In the genomic region with DNA sequence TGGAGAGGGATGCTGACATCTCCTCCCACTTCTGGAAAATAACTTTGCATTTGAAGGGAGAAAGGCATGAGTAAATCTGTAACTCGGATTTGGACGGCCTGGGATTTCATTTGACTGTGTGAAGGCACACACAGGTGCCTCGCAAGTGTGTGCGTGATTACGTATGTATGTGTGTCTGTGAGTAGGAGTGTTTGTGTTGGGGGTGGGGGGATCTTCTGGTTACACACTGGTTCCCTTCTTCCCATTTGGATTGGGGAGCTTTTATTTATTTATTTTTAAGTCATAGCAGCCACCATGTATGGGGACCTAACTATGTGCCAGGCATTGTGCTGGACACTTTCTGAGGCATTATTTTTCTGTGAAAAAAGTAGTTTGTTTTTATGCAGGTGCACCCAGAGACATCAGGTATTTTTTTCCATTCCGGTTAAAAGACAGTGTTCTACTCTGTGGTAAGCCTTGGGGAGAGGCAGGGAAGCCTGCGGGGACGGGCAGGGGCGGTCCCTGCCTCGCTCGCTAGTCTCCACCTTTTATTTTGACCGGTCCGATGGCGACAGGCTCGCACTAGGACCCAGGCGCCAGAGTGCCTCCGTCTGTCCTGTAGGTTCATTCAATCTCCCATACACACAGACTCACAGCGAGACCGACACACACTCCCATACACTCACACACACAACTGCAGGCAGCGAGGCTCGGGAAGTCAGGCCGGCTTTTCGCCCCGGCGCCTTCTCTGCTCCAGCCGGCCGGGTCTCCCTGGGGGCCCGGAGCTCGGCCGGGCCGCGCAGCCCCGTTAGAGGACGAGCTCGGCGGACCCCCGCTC, we compare ENCODE assay signal across 8 cellular contexts. TPM values are rescaled to one million over a fixed set of nuclear protein-coding genes. Genes with fewer than 3 reads are reported as not detected.
DNase-seq lines count a peak whose midpoint lies in the region; ATAC-seq lines count a peak whose summit lies in the region.

MXI1 (plus strand) TSS at position 618 of the 817 bp plus-strand sequence. CDS start 204 bp downstream, outside the sequence.

- no peaks in the 10 kb centered on the region for H3K9me3 Mint-ChIP-seq in activated naive CD4-positive, alpha-beta T cell treated with anti-CD3 and anti-CD28 coated beads, Interleukin-2, amount 50 U/mL, for 24 hours
- H3K9me3 Mint-ChIP-seq in natural killer cell treated with Interleukin-12 subunit alpha and Interleukin-12 subunit beta and Interleukin-15 and Interleukin-18, amount 100 ng/mL, for 72 hours: no peaks in the 10 kb centered on the region

- H3K27me3 Mint-ChIP-seq in activated naive CD4-positive, alpha-beta T cell treated with anti-CD3 and anti-CD28 coated beads, Interleukin-2, amount 50 U/mL, for 24 hours: no peaks in the 10 kb centered on the region
- peaks cover 37 to 43% of the 10 kb centered on the region in 2 donors for H3K27me3 Mint-ChIP-seq in natural killer cell treated with Interleukin-12 subunit alpha and Interleukin-12 subunit beta and Interleukin-15 and Interleukin-18, amount 100 ng/mL, for 72 hours

- ATAC-seq in GM21360 (IDR thresholded peaks at IDR 0.05; ENCODE audit: unreplicated experiment) (peak; percentile 47), HG03558 (IDR thresholded peaks at IDR 0.05; ENCODE audit: extremely low read depth, unreplicated experiment) (peak; percentile 41)
- peak; percentile 41 to 48 for ATAC-seq in natural killer cell treated with Interleukin-12 subunit alpha and Interleukin-12 subunit beta and Interleukin-15 and Interleukin-18, amount 100 ng/mL, for 72 hours

- H3K27ac Mint-ChIP-seq in activated naive CD4-positive, alpha-beta T cell treated with anti-CD3 and anti-CD28 coated beads, Interleukin-2, amount 50 U/mL, for 24 hours: peak within 1 kb of the TSS; percentile 61
- peak within 1 kb of the TSS; percentile 63 to 72 for H3K27ac Mint-ChIP-seq in natural killer cell treated with Interleukin-12 subunit alpha and Interleukin-12 subunit beta and Interleukin-15 and Interleukin-18, amount 100 ng/mL, for 72 hours

- peak; percentile 36 for DNase-seq in DMS79 (lab: John Stamatoyannopoulos, UW)
- DNase-seq in OCI-M1 (lab: John Stamatoyannopoulos, UW): peak; percentile 90
- DNase-seq in foreskin melanocyte: peak; percentile 68
- peak; percentile 68 for DNase-seq in natural killer cell treated with Interleukin-12 subunit alpha and Interleukin-12 subunit beta and Interleukin-15 and Interleukin-18, amount 100 ng/mL, for 72 hours (ENCODE audit: low spot score)
- DNase-seq in ureter (ENCODE audit: low spot score): peak; percentile 78

- peak within 1 kb of the TSS; percentile 98 for H3K4me3 Mint-ChIP-seq in activated naive CD4-positive, alpha-beta T cell treated with anti-CD3 and anti-CD28 coated beads, Interleukin-2, amount 50 U/mL, for 24 hours
- H3K4me3 Mint-ChIP-seq in natural killer cell treated with Interleukin-12 subunit alpha and Interleukin-12 subunit beta and Interleukin-15 and Interleukin-18, amount 100 ng/mL, for 72 hours: peak within 1 kb of the TSS; percentile 93

- peaks cover 28% of the 10 kb centered on the region for H3K4me1 Mint-ChIP-seq in activated naive CD4-positive, alpha-beta T cell treated with anti-CD3 and anti-CD28 coated beads, Interleukin-2, amount 50 U/mL, for 24 hours
- H3K4me1 Mint-ChIP-seq in natural killer cell treated with Interleukin-12 subunit alpha and Interleukin-12 subunit beta and Interleukin-15 and Interleukin-18, amount 100 ng/mL, for 72 hours (ENCODE audit: low read depth in 2 of 2): peaks cover 36 to 55% of the 10 kb centered on the region in 2 donors

- no peaks in the 10 kb centered on the region for H3K36me3 Mint-ChIP-seq in activated naive CD4-positive, alpha-beta T cell treated with anti-CD3 and anti-CD28 coated beads, Interleukin-2, amount 50 U/mL, for 24 hours
- H3K36me3 Mint-ChIP-seq in natural killer cell treated with Interleukin-12 subunit alpha and Interleukin-12 subunit beta and Interleukin-15 and Interleukin-18, amount 100 ng/mL, for 72 hours: no peaks in the 10 kb centered on the region

RNA-seq across cellular contexts. Expression of gene MXI1, which starts in this region (rescaled TPM):
- 1 to 10 TPM; 6.4 to 7.3 TPM for total RNA-seq in natural killer cell treated with Interleukin-12 subunit alpha and Interleukin-12 subunit beta and Interleukin-15 and Interleukin-18, amount 100 ng/mL, for 72 hours
- total RNA-seq in ureter: 34.0 TPM

Comparison
In these comparisons a context has a peak if more than half of its experiments do, and no peak if none do; other contexts are left out.
1. Peak in every context shown above with its lines: DNase-seq and ATAC-seq.
2. DNase-seq: peak in every context shown above with its lines; median percentile 90 in OCI-M1; 78 in ureter; 68 in foreskin melanocyte; 68 in natural killer cell treated with Interleukin-12 subunit alpha and Interleukin-12 subunit beta and Interleukin-15 and Interleukin-18, amount 100 ng/mL, for 72 hours; 36 in DMS79.